1 cellular context compared by ENCODE assay signal in genomic region chr17:16282522-16282921, GRCh38.
TF ChIP-seq lines count a peak whose summit lies in the region.

No MANE protein-coding gene starts in this region.

TF ChIP-seq in SK-N-SH, 30 proteins besides CTCF, POLR2A, EP300 and RAD21 (continued from another document):
- TF ChIP-seq FOXJ3 (CRISPR knock-in tag; IDR thresholded peaks at IDR 0.05) (no peak), PBX3 (IDR thresholded peaks at IDR 0.05) (peak; percentile 70), GABPA (IDR thresholded peaks at IDR 0.05; ENCODE audit: low read depth) (no peak), GATA2 (CRISPR knock-in tag; IDR thresholded peaks at IDR 0.05) (no peak), ZBTB33 (IDR thresholded peaks at IDR 0.05; ENCODE audit: borderline replicate concordance, low read depth) (no peak), NRF1 (IDR thresholded peaks at IDR 0.05; ENCODE audit: low read depth, low read length) (no peak)
